11 cellular contexts compared by ENCODE assay signal in the genomic region with DNA sequence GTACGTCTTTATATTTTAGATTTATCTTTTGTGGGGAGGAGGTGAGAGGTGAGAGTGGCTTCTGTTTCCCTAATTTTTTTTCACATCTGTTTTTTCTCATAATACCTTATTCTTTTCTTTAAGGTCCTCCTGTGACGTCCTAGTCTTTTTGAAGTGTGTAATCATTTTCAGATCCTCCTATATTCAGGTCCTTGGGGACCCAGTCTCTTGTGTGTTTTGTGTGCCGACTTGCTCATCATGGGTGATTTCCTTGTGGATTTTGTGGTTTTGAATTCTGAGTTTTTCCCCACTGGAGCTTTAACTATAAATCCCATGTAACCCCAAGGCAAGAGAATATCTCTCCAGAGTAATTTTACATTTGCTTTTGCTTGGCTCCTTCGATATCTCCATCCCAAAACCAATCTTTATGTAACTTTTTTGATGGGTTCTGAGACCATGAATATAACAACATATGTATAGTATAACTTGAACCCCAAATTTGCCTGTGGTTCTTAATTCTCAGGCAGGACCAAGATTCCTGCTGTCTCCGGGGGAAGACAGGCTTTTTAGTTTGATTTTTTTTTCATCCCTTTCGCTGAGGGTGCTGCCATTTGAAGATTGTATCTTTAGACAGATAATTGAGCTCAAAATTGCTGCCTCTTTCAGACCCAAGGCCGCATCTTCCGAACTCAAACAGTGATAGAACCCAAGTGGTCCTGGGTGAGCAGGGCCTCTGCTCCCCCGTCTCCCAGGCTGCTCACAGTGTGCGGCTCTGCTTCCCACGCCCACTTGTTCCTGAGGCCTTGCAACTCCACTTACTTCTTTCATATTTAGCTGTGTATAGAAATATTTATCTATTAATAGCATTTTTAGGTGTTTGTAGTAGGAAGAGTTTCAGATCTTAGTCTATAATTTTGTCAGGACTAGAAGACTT. TPM values are rescaled to one million over a fixed set of nuclear protein-coding genes. Genes with fewer than 3 reads are reported as not detected.
DNase-seq lines count a peak whose midpoint lies in the region; ATAC-seq and TF ChIP-seq lines count a peak whose summit lies in the region.
"Had no signal": no experiment of that assay in that cellular context is flagged by ENCODE, and none has a peak within 500 bp of the region (broad histone marks: within the 10 kb centered on the region; RNA-seq: fewer than 3 reads in every experiment).

No MANE protein-coding gene starts in this region.

- H3K4me1 ChIP-seq in foreskin keratinocyte: no peaks in the 10 kb centered on the region

- H3K27ac ChIP-seq in foreskin keratinocyte: no peak overlapping the region
- H3K27ac ChIP-seq: psoas muscle had no signal

- TF ChIP-seq CTCF in foreskin keratinocyte (conservative IDR thresholded peaks at IDR 0.05): no peak

- ATAC-seq in GM18505 (IDR thresholded peaks at IDR 0.05; ENCODE audit: unreplicated experiment) (peak; percentile 47), GM21390 (IDR thresholded peaks at IDR 0.05; ENCODE audit: unreplicated experiment) (peak; percentile 48), HG03442 (IDR thresholded peaks at IDR 0.05; ENCODE audit: unreplicated experiment) (peak; percentile 45), foreskin keratinocyte (no peak), HG02588 (IDR thresholded peaks at IDR 0.05; ENCODE audit: unreplicated experiment) (no peak)
- ATAC-seq: psoas muscle had no signal

- H3K27me3 ChIP-seq in foreskin keratinocyte: no peaks in the 10 kb centered on the region

- DNase-seq in islet precursor cell (peak; percentile 33), foreskin keratinocyte (no peak), NCI-H2029 (lab: John Stamatoyannopoulos, UW) (no peak), GM03348 (ENCODE audit: low spot score) (no peak)
- DNase-seq: DMS53, NCI-H1105 treated with DMSO at 0.1 percent for 48 hours, psoas muscle had no signal

- no peak for TF ChIP-seq POLR2A in GM18505 (IDR thresholded peaks at IDR 0.05; ENCODE audit: borderline replicate concordance, extremely low read depth, insufficient read depth, insufficient read length)

RNA-seq across cellular contexts. Expression of a gene that starts 59.1 kb away (rescaled TPM):
- not detected in 2 replicates for total RNA-seq in foreskin keratinocyte
- polyA plus RNA-seq in foreskin keratinocyte: not detected in 2 replicates

Comparison
In these comparisons a context has a peak if more than half of its experiments do, and no peak if none do; other contexts are left out.
1. ATAC-seq: peak in GM18505 (single experiment), GM21390 (single experiment) and HG03442 (single experiment); none in foreskin keratinocyte (single experiment) and HG02588 (single experiment).